ENCODE assay signal across 1 cellular context in the genomic region with DNA sequence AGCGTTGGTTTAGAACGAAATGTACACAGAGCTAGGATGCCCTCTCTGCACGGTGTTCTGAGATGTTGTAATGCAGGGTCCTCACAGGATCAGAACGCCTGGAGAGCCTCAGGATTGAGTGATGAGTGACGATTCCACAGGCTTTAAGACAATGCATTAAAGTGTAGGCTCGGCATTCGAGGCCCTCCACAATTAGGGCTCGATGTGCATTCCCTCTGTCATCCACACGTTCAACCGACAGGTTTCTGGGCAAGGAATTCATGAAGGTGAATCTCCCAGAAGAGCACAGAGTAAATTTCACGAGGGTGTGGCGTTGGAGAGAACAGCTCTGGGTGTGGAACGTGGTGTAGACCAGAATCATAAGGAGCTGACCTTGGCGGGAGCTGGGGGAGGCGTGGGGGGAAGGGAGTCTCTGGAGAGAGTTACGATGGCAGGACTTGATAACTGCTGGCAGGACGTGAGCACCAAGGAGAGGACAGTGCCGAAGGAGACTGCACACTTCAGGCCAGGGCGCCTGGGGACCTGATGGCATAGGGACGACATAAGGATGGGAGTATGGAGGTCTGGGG.
TF ChIP-seq lines count a peak whose summit lies in the region.

No MANE protein-coding gene starts in this region.

TF ChIP-seq in HCT116, 20 proteins besides CTCF, POLR2A, EP300 and RAD21 (continued from another document):
- TF ChIP-seq, protein P1, sequence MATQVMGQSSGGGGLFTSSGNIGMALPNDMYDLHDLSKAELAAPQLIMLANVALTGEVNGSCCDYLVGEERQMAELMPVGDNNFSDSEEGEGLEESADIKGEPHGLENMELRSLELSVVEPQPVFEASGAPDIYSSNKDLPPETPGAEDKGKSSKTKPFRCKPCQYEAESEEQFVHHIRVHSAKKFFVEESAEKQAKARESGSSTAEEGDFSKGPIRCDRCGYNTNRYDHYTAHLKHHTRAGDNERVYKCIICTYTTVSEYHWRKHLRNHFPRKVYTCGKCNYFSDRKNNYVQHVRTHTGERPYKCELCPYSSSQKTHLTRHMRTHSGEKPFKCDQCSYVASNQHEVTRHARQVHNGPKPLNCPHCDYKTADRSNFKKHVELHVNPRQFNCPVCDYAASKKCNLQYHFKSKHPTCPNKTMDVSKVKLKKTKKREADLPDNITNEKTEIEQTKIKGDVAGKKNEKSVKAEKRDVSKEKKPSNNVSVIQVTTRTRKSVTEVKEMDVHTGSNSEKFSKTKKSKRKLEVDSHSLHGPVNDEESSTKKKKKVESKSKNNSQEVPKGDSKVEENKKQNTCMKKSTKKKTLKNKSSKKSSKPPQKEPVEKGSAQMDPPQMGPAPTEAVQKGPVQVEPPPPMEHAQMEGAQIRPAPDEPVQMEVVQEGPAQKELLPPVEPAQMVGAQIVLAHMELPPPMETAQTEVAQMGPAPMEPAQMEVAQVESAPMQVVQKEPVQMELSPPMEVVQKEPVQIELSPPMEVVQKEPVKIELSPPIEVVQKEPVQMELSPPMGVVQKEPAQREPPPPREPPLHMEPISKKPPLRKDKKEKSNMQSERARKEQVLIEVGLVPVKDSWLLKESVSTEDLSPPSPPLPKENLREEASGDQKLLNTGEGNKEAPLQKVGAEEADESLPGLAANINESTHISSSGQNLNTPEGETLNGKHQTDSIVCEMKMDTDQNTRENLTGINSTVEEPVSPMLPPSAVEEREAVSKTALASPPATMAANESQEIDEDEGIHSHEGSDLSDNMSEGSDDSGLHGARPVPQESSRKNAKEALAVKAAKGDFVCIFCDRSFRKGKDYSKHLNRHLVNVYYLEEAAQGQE (IDR thresholded peaks at IDR 0.05; ENCODE audit: low read depth), result no peak
- TF ChIP-seq SRF (IDR thresholded peaks at IDR 0.05; ENCODE audit: low read depth) (no peak), ZFX (IDR thresholded peaks at IDR 0.05) (no peak), JUND (IDR thresholded peaks at IDR 0.05) (no peak), FOSL1 (IDR thresholded peaks at IDR 0.05; ENCODE audit: low read depth) (no peak), CBX3 (IDR thresholded peaks at IDR 0.05; ENCODE audit: low read depth) (no peak), ELF1 (IDR thresholded peaks at IDR 0.05; ENCODE audit: borderline replicate concordance, low read depth) (no peak), SP1 (IDR thresholded peaks at IDR 0.05; ENCODE audit: low read depth) (no peak)
